Comparison of ENCODE assay signal across 12 cellular contexts in the genomic region with DNA sequence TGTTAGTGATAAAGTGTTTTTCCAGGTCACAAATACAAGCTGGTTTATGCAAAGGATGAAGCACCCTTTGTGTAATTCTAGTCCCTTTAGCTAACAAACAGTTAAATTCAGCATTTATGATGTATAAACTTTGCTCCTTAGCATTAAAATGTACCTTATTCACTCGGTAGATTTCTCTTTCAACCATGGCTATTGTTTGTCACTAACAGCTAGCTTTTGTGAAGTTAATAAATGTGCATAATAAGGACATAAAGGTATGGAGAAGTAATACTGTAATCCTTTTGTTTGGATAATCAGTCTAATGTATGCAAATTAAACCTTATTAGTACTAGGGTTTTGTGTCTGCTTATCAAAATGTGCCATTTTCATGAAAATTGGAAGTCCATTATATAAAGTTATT. TPM values are rescaled to one million over a fixed set of nuclear protein-coding genes. Genes with fewer than 3 reads are reported as not detected.
"Had no signal": no experiment of that assay in that cellular context is flagged by ENCODE, and none has a peak within 500 bp of the region (broad histone marks: within the 10 kb centered on the region; RNA-seq: fewer than 3 reads in every experiment).

No MANE protein-coding gene starts in this region.

- H3K36me3 ChIP-seq: left lung, pancreas, sigmoid colon had no signal

- H3K4me1 ChIP-seq: left lung, pancreas, sigmoid colon had no signal

- H3K4me3 ChIP-seq: left lung, pancreas, sigmoid colon had no signal

- DNase-seq: activated CD4-positive, alpha-beta T cell treated with anti-CD3 and anti-CD28 coated beads, Interleukin-2, amount 50 U/mL, for 48 hours; activated naive CD4-positive, alpha-beta T cell treated with anti-CD3 and anti-CD28 coated beads, Interleukin-2, amount 10 ng/mL, durations not matched to agents 7 days and 5 days; kidney; left lung; naive B cell; pancreas; sigmoid colon; stimulated activated CD4-positive, alpha-beta T cell treated with anti-CD3 and anti-CD28 coated beads, Interleukin-12 subunit alpha, Interleukin-12 subunit beta, amount 100 ng/mL, for 4 hours; stimulated activated CD4-positive, alpha-beta T cell treated with anti-CD3 and anti-CD28 coated beads, Interleukin-2, amount 100 ng/mL, for 24 hours; T-helper 9 cell had no signal

- H3K27ac ChIP-seq: left lung, pancreas, sigmoid colon had no signal

- H3K9me3 ChIP-seq: left lung, pancreas, sigmoid colon had no signal

- H3K27me3 ChIP-seq: pancreas, sigmoid colon had no signal

RNA-seq across cellular contexts. Expression of a gene that starts 34.2 kb away (rescaled TPM):
- total RNA-seq: mammary epithelial cell, sigmoid colon, urinary bladder had no signal
